ENCODE assay signal across 8 cellular contexts in the genomic region with DNA sequence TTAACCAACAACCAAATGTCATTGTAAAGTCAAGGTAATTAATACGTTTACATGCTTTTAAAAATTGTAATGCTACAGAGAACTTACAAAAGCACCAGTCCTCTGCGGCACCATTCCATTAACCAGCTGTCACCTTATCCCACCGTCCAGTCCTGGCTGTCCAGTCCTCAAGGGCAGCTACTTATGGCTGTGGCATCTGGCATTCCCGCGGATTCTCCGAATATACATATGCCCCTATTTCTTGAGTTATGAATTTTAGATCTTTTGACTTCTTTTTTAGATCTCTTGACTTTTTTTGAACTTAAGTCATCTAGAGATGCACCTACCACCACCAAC. TPM values are rescaled to one million over a fixed set of nuclear protein-coding genes. Genes with fewer than 3 reads are reported as not detected.
DNase-seq lines count a peak whose midpoint lies in the region; ATAC-seq and TF ChIP-seq lines count a peak whose summit lies in the region.

No MANE protein-coding gene starts in this region.

- H2BK15ac ChIP-seq in mesendoderm (replicated peaks; ENCODE audit: low read depth), result no peak overlapping the region

- H2BK5ac ChIP-seq in mesendoderm (ENCODE audit: low read length), result no peak overlapping the region

- no peaks in the 10 kb centered on the region for H3K9me3 Mint-ChIP-seq in activated naive CD4-positive, alpha-beta T cell treated with anti-CD3 and anti-CD28 coated beads, Interleukin-2, amount 10 ng/mL, durations not matched to agents 7 days and 5 days

- no peak overlapping the region for H3K27ac ChIP-seq in brain microvascular endothelial cell
- no peak overlapping the region for H3K27ac ChIP-seq in mesendoderm (ENCODE audit: low read depth, low read length)
- no peak overlapping the region for H3K27ac ChIP-seq in aorta (ENCODE audit: low read depth in 1 of 2, low read length in 2 of 2)

- CTCF ChIA-PET in activated naive CD4-positive, alpha-beta T cell treated with anti-CD3 and anti-CD28 coated beads, Interleukin-2, amount 10 ng/mL, durations not matched to agents 7 days and 5 days (lab: Charles Lee), result no interaction called here

- no peak overlapping the region for H3K56ac ChIP-seq in mesendoderm (ENCODE audit: low read length)

- WGBS in mesendoderm (ENCODE audit: extremely low coverage, insufficient coverage, low lambda C conversion rate), result no CpG with 5 or more reads among the region's 6 CpGs
- 10 to 11% methylated on average over 6 of the region's 6 CpGs for whole genome bisulfite sequencing in aorta, 2 donors

- H3K4ac ChIP-seq in mesendoderm (ENCODE audit: low read depth, low read length), result no peak overlapping the region

- no peaks in the 10 kb centered on the region for H3K79me1 ChIP-seq in mesendoderm (ENCODE audit: low read length)

- H3K23ac ChIP-seq in mesendoderm (ENCODE audit: low read length), result no peak overlapping the region

- H3K36me3 ChIP-seq in brain microvascular endothelial cell (replicated peaks) (no peaks in the 10 kb centered on the region), mesendoderm (ENCODE audit: control insufficient read depth, insufficient read depth, low read length) (no peaks in the 10 kb centered on the region), aorta (ENCODE audit: control insufficient read depth in 1 of 2, insufficient read depth in 2 of 2, low read length in 1 of 2) (no peaks in the 10 kb centered on the region)

- H3K27ac Mint-ChIP-seq in activated naive CD4-positive, alpha-beta T cell treated with anti-CD3 and anti-CD28 coated beads, Interleukin-2, amount 10 ng/mL, durations not matched to agents 7 days and 5 days, result no peak overlapping the region

- in situ Hi-C loops in brain microvascular endothelial cell (cut with HindIII; ENCODE audit: low pct_ligation_motif_present, low sequenced_read_pairs), result no loop called here

- DNase-seq in activated naive CD4-positive, alpha-beta T cell treated with anti-CD3 and anti-CD28 coated beads, Interleukin-2, amount 10 ng/mL, durations not matched to agents 7 days and 5 days, result no peak
- no peak for DNase-seq in activated naive CD4-positive, alpha-beta T cell (lab: John Stamatoyannopoulos, UW)
- DNase-seq in brain microvascular endothelial cell (no peak), mesendoderm (no peak), aorta (no peak)
- no peak for DNase-seq in stimulated activated CD4-positive, alpha-beta T cell treated with anti-CD3 and anti-CD28 coated beads, Interleukin-1b, Interleukin-23, amount 100 ng/mL, for 48 hours

- no peak overlapping the region for H4K5ac ChIP-seq in mesendoderm (ENCODE audit: low read length)

- H3K27me3 ChIP-seq in brain microvascular endothelial cell (replicated peaks) (no peaks in the 10 kb centered on the region), mesendoderm (ENCODE audit: insufficient read depth, low read length, poor library complexity) (no peaks in the 10 kb centered on the region), aorta (ENCODE audit: control insufficient read depth in 1 of 2, insufficient read depth in 2 of 2, low read length in 1 of 2) (no peaks in the 10 kb centered on the region)

- H3K79me2 ChIP-seq in mesendoderm (ENCODE audit: control insufficient read depth, insufficient read depth, low read length), result no peaks in the 10 kb centered on the region

- H3K4me2 ChIP-seq in mesendoderm (ENCODE audit: low read length), result peak overlapping the region; percentile 21

- no peaks in the 10 kb centered on the region for H3K27me3 Mint-ChIP-seq in activated naive CD4-positive, alpha-beta T cell treated with anti-CD3 and anti-CD28 coated beads, Interleukin-2, amount 10 ng/mL, durations not matched to agents 7 days and 5 days

- no peak overlapping the region for H2AK5ac ChIP-seq in mesendoderm (ENCODE audit: low read length)

- H3K36me3 Mint-ChIP-seq in activated naive CD4-positive, alpha-beta T cell treated with anti-CD3 and anti-CD28 coated beads, Interleukin-2, amount 10 ng/mL, durations not matched to agents 7 days and 5 days, result peaks cover 1% of the 10 kb centered on the region

- peak overlapping the region; percentile 68 for H3K4me3 Mint-ChIP-seq in activated naive CD4-positive, alpha-beta T cell treated with anti-CD3 and anti-CD28 coated beads, Interleukin-2, amount 10 ng/mL, durations not matched to agents 7 days and 5 days

- intact Hi-C loops in aorta (cut with DNase I), result loop anchor here in 1 of 2 donors (5.0 to 10.0 kb wide), 3 partner anchors 141 to 331 kb away; a partner anchor contains a TSS

- no peak for TF ChIP-seq CTCF in brain microvascular endothelial cell (IDR thresholded peaks at IDR 0.05; ENCODE audit: low read depth, low read length, missing control alignments)

- H3K9ac ChIP-seq in mesendoderm (ENCODE audit: low read length), result no peak overlapping the region

- no peaks in the 10 kb centered on the region for H3K4me1 ChIP-seq in mesendoderm (ENCODE audit: control insufficient read depth, low read depth, low read length)
- H3K4me1 ChIP-seq in aorta (ENCODE audit: control insufficient read depth in 1 of 2, insufficient read depth in 2 of 2, low read length in 2 of 2), result no peaks in the 10 kb centered on the region

- no peak overlapping the region for H3K18ac ChIP-seq in mesendoderm (ENCODE audit: low read length)

- H3K9me3 ChIP-seq in aorta (ENCODE audit: control insufficient read depth, low read length), result no peaks in the 10 kb centered on the region

- H4K8ac ChIP-seq in mesendoderm (ENCODE audit: low read depth, low read length), result no peak overlapping the region

- no peak overlapping the region for H2BK120ac ChIP-seq in mesendoderm (ENCODE audit: low read depth, low read length)

- H3K4me3 ChIP-seq in brain microvascular endothelial cell (ENCODE audit: low read depth, low read length) (peak overlapping the region; percentile 73), mesendoderm (ENCODE audit: low read length) (no peak overlapping the region), aorta (ENCODE audit: low read length in 2 of 2) (peak overlapping the region; percentile 21 to 87)

- ATAC-seq in aorta (ENCODE audit: low FRiP score) (no peak), GM18517 (IDR thresholded peaks at IDR 0.05; ENCODE audit: unreplicated experiment) (no peak), esophagus mucosa (no peak)

- H3K4me1 Mint-ChIP-seq in activated naive CD4-positive, alpha-beta T cell treated with anti-CD3 and anti-CD28 coated beads, Interleukin-2, amount 10 ng/mL, durations not matched to agents 7 days and 5 days, result peaks cover 18% of the 10 kb centered on the region

RNA-seq across cellular contexts. Expression of a gene that starts 0.4 kb away (rescaled TPM):
- polyA plus RNA-seq in mesendoderm (2013, experiment 1 of 2), result 10.2 TPM
- 10.2 TPM for polyA plus RNA-seq in mesendoderm (2013, experiment 2 of 2)
- total RNA-seq in aorta, result 10 to 100 TPM in 1 of 2 donors, 1 to 10 TPM in 1; 9.0 to 12.0 TPM
- polyA plus RNA-seq in aorta, result 1 to 10 TPM; 2.8 to 8.2 TPM
- 4.7 TPM for total RNA-seq in esophagus mucosa
